Comparison of ENCODE assay signal across 8 cellular contexts in genomic region chr1:150235852-150236613, GRCh38. TPM values are rescaled to one million over a fixed set of nuclear protein-coding genes. Genes with fewer than 3 reads are reported as not detected.
A peak's percentile ranks its signal among the peaks of the same experiment; 100 is the strongest.
DNase-seq lines count a peak whose midpoint lies in the region; ATAC-seq and TF ChIP-seq lines count a peak whose summit lies in the region.

Gene ANP32E (minus strand): TSS chr1:150236112. CDS start chr1:150235786, 326 bp downstream.

- H3K79me2 ChIP-seq in SK-N-SH (ENCODE audit: insufficient read depth) = peaks cover 49% of the 10 kb centered on the region

- POLR2A ChIA-PET in SK-N-SH (lab: Yijun Ruan, JAX) = interaction anchor here (0.8 to 1.2 kb wide), 2 partner anchors 20 to 33 kb away, joined by 3 to 4 read pairs; no protein-coding TSS in a partner anchor

- H3F3A ChIP-seq in SK-N-SH (replicated peaks; ENCODE audit: insufficient read depth) = peaks cover 23% of the 10 kb centered on the region

- no peaks in the 10 kb centered on the region for H3K27me3 ChIP-seq in SK-N-SH (ENCODE audit: insufficient read depth)

- no peaks in the 10 kb centered on the region for H4K20me1 ChIP-seq in SK-N-SH (ENCODE audit: insufficient read depth)

- H2AFZ ChIP-seq in SK-N-SH (ENCODE audit: low read depth) = peak within 1 kb of the TSS; percentile 86

- peaks cover 0 to 5% of the 10 kb centered on the region in 2 experiments; a peak in 2 of 4 replicates for H3K4me1 ChIP-seq in SK-N-SH (ENCODE audit: control insufficient read depth in 1 of 2, insufficient read depth in 2 of 2, low read depth in 1 of 2, low read length in 1 of 2)

- peak; percentile 74 for ATAC-seq in HG02588 (IDR thresholded peaks at IDR 0.05; ENCODE audit: unreplicated experiment)

- TF ChIP-seq CTCF in SK-N-SH (IDR thresholded peaks at IDR 0.05) = peak; percentile 25; the same call in 1 of the 2 replicates

- H3K4me3 ChIP-seq in GM08714 (ENCODE audit: low read length) = peak within 1 kb of the TSS; percentile 96
- peak within 1 kb of the TSS; percentile 69 to 78 for H3K4me3 ChIP-seq in SK-N-SH (ENCODE audit: low read depth in 2 of 2, low read length in 1 of 2)

- H3K9me2 ChIP-seq in SK-N-SH = no peaks in the 10 kb centered on the region

- CTCF ChIA-PET in SK-N-SH (lab: Yijun Ruan, JAX) = interaction anchor here (0.6 to 2.4 kb wide), 5 partner anchors 20 to 229 kb away, joined by 3 to 8 read pairs (median 4); no protein-coding TSS in a partner anchor

- H3K4me2 ChIP-seq in SK-N-SH = peak within 1 kb of the TSS; percentile 92

- H3K9ac ChIP-seq in SK-N-SH = peak within 1 kb of the TSS; percentile 88

- no peak for TF ChIP-seq EP300 in SK-N-SH (IDR thresholded peaks at IDR 0.05; ENCODE audit: borderline replicate concordance in 1 of 2, low read depth in 1 of 2, low read length in 1 of 2)

- DNase-seq in NCI-H1048 (lab: John Stamatoyannopoulos, UW) = peak; percentile 99
- DNase-seq in SK-N-SH = peak; percentile 95
- DNase-seq in activated naive CD4-positive, alpha-beta T cell treated with anti-CD3 and anti-CD28 coated beads, Interleukin-2, amount 50 U/mL, for 16 hours = peak; percentile 91
- peak; percentile 98 for DNase-seq in germinal center (ENCODE audit: low spot score)
- peak; percentile 99 for DNase-seq in non-pigmented ciliary epithelial cell (ENCODE audit: low read depth)
- peak; percentile 98 for DNase-seq in superior temporal gyrus (ENCODE audit: extremely low spot score)

- WGBS in SK-N-SH (ENCODE audit: low lambda C conversion rate) = 1% methylated on average over 33 of the region's 33 CpGs

- H3K9me3 ChIP-seq in SK-N-SH = no peaks in the 10 kb centered on the region

- TF ChIP-seq RAD21 in SK-N-SH (IDR thresholded peaks at IDR 0.05; ENCODE audit: low read length) = no peak

- H3K27ac ChIP-seq in SK-N-SH (ENCODE audit: low read depth in 2 of 2, low read length in 1 of 2) = peak within 1 kb of the TSS; percentile 81 to 93

- H3K36me3 ChIP-seq in SK-N-SH (replicated peaks in 1 of 2; ENCODE audit: control insufficient read depth in 1 of 2, insufficient read depth in 2 of 2, low read length in 1 of 2) = peaks cover 0 to 2% of the 10 kb centered on the region in 2 experiments

TF ChIP-seq in SK-N-SH, 30 proteins besides CTCF, POLR2A, EP300 and RAD21:
- TF ChIP-seq MAX (IDR thresholded peaks at IDR 0.05; ENCODE audit: low read depth) (peak; percentile 86), NFIC (IDR thresholded peaks at IDR 0.05; ENCODE audit: borderline replicate concordance) (no peak; the same call in 1 of the 2 replicates), PBX3 (IDR thresholded peaks at IDR 0.05) (peak; percentile 99), YY1 (IDR thresholded peaks at IDR 0.05; ENCODE audit: low read depth) (peak; percentile 88), ELF1 (IDR thresholded peaks at IDR 0.05) (no peak), EZH2phosphoT487 (IDR thresholded peaks at IDR 0.05; ENCODE audit: borderline replicate concordance, low read depth) (no peak), MEF2A (IDR thresholded peaks at IDR 0.05; ENCODE audit: borderline replicate concordance, low read depth) (no peak), TEAD4 (IDR thresholded peaks at IDR 0.05; ENCODE audit: borderline replicate concordance, insufficient read depth) (no peak), TCF12 (IDR thresholded peaks at IDR 0.05) (peak; percentile 35; the same call in 1 of the 2 replicates), SIN3A (IDR thresholded peaks at IDR 0.05; ENCODE audit: borderline replicate concordance, low read depth, low read length) (peak; percentile 90), MXI1 (IDR thresholded peaks at IDR 0.05; ENCODE audit: low read depth, low read length) (peak; percentile 88; the same call in 1 of the 2 replicates), POLR2AphosphoS5 (IDR thresholded peaks at IDR 0.05; ENCODE audit: low read depth, low read length) (peak; percentile 95), CHD2 (IDR thresholded peaks at IDR 0.05; ENCODE audit: low read length, partially characterized antibody) (peak; percentile 91), RXRA (IDR thresholded peaks at IDR 0.05; ENCODE audit: borderline replicate concordance, low read depth) (no peak), REST (IDR thresholded peaks at IDR 0.05; ENCODE audit: low read depth, low read length) (peak; percentile 88), TAF1 (IDR thresholded peaks at IDR 0.05; ENCODE audit: borderline replicate concordance, low read depth, low read length) (peak; percentile 100), SMC3 (IDR thresholded peaks at IDR 0.05; ENCODE audit: low read depth, low read length) (no peak), IRF3 (IDR thresholded peaks at IDR 0.05; ENCODE audit: low read depth, low read length) (peak; percentile 93), NRF1 (IDR thresholded peaks at IDR 0.05; ENCODE audit: low read depth, low read length) (peak; percentile 58), FOXM1 (IDR thresholded peaks at IDR 0.05; ENCODE audit: low read depth) (peak; percentile 73; the same call in 1 of the 2 replicates), RFX5 (IDR thresholded peaks at IDR 0.05; ENCODE audit: low read length) (peak; percentile 79), GATA2 (CRISPR knock-in tag; IDR thresholded peaks at IDR 0.05) (no peak)

RNA-seq across cellular contexts. Expression of gene ANP32E, which starts in this region (rescaled TPM):
- 8.2 and 8.7 TPM in 2 replicates for polyA plus RNA-seq in SK-N-SH (2012; rRNA removed)
- polyA plus RNA-seq in SK-N-SH (2012; cell fraction: cytosol; rRNA removed) = 15.8 and 22.2 TPM in 2 replicates
- 0.87 and 2.7 TPM in 2 replicates for polyA plus RNA-seq in SK-N-SH (2012; cell fraction: nucleus; rRNA removed)

Comparison
In these comparisons a context has a peak if more than half of its experiments do, and no peak if none do; other contexts are left out.
1. Peak in every context shown above with its lines: DNase-seq, ATAC-seq, H3K4me3 ChIP-seq and H3K27ac ChIP-seq.